8 cellular contexts compared by ENCODE assay signal in the genomic region with DNA sequence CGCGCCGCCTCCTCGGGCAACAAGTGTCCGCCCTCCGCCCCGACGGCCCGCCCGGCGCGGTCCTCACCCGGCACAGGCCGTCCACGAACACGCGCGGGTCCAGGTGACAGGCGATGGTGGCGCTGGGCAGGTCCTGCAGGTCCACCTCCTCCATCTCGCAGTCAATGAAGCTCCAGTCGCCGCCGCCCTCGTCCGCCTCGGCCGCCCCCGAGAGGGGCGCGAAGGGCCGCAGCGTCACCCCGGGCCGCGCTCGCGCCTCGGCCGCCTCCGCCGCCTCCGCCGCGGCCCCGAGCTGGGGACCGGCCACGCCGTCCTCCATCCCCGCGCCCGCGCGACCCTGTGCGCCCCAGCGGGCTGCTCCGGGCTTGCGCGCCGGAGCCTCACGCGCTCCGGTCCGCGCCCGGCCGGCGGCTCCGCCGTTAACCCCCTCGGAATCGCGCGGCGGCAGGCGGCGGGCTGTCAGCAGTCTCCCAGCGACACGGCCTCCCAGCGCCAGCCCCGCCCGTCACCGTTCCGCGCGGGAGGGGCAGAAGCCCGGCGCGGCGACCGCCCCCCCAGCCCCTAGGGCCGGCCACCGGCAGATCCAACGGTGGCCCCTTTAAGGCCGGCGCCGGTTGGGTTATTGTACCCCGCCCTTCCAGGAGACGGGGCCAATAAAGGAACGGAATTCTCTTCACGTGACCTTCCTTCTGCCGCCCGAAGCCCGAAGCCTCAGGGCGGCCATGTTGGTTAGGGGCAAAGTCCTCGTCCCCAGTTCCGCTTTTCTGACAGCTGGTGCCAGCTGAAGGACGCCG. TPM values are rescaled to one million over a fixed set of nuclear protein-coding genes. Genes with fewer than 3 reads are reported as not detected.
A peak's percentile ranks its signal among the peaks of the same experiment; 100 is the strongest.
DNase-seq lines count a peak whose midpoint lies in the region; ATAC-seq and TF ChIP-seq lines count a peak whose summit lies in the region.

A gene (minus strand): TSS at position 421 of the 794 bp plus-strand sequence. CDS start 102 bp downstream, at position 319.

- H3K9me3 ChIP-seq in suprapubic skin = no peaks in the 10 kb centered on the region

- H3K36me3 ChIP-seq in suprapubic skin = no peaks in the 10 kb centered on the region

- H3K4me1 ChIP-seq in suprapubic skin = peaks cover 28% of the 10 kb centered on the region

- no peaks in the 10 kb centered on the region for H3K9me3 Mint-ChIP-seq in activated naive CD8-positive, alpha-beta T cell (ENCODE audit: low read depth)

- TF ChIP-seq POLR2A in suprapubic skin (IDR thresholded peaks at IDR 0.05) = peak in 1 of 2 donors; percentile 12

- H3K27ac ChIP-seq in suprapubic skin = peak within 1 kb of the TSS; percentile 92

- no peaks in the 10 kb centered on the region for H3K27me3 ChIP-seq in suprapubic skin

- DNase-seq in GM10248 (ENCODE audit: extremely low spot score) (peak; percentile 94), NCI-H1092 (lab: John Stamatoyannopoulos, UW) (peak; percentile 98), SKM-1 (lab: John Stamatoyannopoulos, UW; ENCODE audit: unreplicated experiment) (peak; percentile 96), glomerular endothelial cell (ENCODE audit: extremely low read depth, low read depth, low spot score) (peak; percentile 55), occipital lobe (lab: John Stamatoyannopoulos, UW) (peak; percentile 91), suprapubic skin (ENCODE audit: low spot score in 2 of 2) (peak; percentile 92 to 93)

- ATAC-seq in HG02610 (IDR thresholded peaks at IDR 0.05; ENCODE audit: unreplicated experiment) = peak; percentile 96

- CTCF ChIA-PET in GM10248 (lab: Yijun Ruan, JAX) = interaction anchor here (1.1 to 6.7 kb wide), 7 partner anchors 11 to 247 kb away, joined by 3 to 67 read pairs (median 5); no protein-coding TSS in a partner anchor

- peak within 1 kb of the TSS; percentile 73 for H3K4me3 ChIP-seq in suprapubic skin

- peak within 1 kb of the TSS; percentile 66 for H3K27ac Mint-ChIP-seq in activated naive CD8-positive, alpha-beta T cell

- H3K27me3 Mint-ChIP-seq in activated naive CD8-positive, alpha-beta T cell = no peaks in the 10 kb centered on the region

- POLR2A ChIA-PET in GM10248 (lab: Yijun Ruan, JAX) = no interaction called here

- no peak for TF ChIP-seq EP300 in suprapubic skin (IDR thresholded peaks at IDR 0.05)

- H3K4me1 Mint-ChIP-seq in activated naive CD8-positive, alpha-beta T cell (ENCODE audit: low read depth) = peaks cover 30% of the 10 kb centered on the region

- H3K36me3 Mint-ChIP-seq in activated naive CD8-positive, alpha-beta T cell = no peaks in the 10 kb centered on the region

- TF ChIP-seq CTCF in GM10248 (IDR thresholded peaks at IDR 0.05; ENCODE audit: control extremely low read depth, extremely low read depth, low read depth, missing control alignments) (no peak), suprapubic skin (IDR thresholded peaks at IDR 0.05) (no peak)

- H3K4me3 Mint-ChIP-seq in activated naive CD8-positive, alpha-beta T cell = peak within 1 kb of the TSS; percentile 91

- WGBS in suprapubic skin = 0% methylated on average over 36 of the region's 109 CpGs

RNA-seq across cellular contexts. Expression of the gene that starts here (rescaled TPM):
- total RNA-seq in glomerular endothelial cell (25.2 and 42.8 TPM in 2 replicates), occipital lobe (56.8 TPM), suprapubic skin (10 to 100 TPM in 3 of 4 donors, 1 to 10 TPM in 1; 8.7 to 27.5 (median 22.8) TPM)

Comparison
In these comparisons a context has a peak if more than half of its experiments do, and no peak if none do; other contexts are left out.
1. Peak in every context shown above with its lines: DNase-seq, ATAC-seq, H3K4me3 ChIP-seq and H3K27ac ChIP-seq.